ENCODE assay signal across 1 cellular context in the genomic region with DNA sequence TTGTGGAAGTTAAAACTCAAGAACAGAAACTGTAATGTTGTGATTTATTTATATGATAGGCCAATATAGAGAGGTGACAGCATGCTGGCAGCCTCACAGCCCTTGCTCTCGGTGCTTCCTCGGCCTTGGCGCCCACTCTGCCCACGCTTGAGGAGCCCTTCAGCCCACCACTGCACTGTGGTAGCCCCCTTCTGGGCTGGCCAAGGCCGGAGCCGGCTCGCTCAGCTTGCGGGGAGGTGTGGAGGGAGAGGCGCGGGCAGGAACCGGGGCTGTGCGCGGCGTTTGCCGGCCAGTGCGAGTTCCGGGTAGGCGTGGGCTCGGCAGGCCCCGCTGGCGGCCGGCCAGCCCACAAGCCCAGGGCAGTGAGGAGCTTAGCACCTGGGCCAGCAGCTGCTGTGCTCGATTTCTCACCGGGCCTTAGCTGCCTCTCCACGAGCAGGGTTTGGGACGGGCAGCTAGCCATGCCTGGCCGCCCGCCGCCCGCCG.
TF ChIP-seq lines count a peak whose summit lies in the region.

No MANE protein-coding gene starts in this region.

TF ChIP-seq in HepG2, 621 proteins besides CTCF, POLR2A, EP300 and RAD21 (continued from another document):
- 0 out of 2 replicates have a peak, but pooled peaks have one; percentile 49 for TF ChIP-seq CREB3 (CRISPR knock-in tag; IDR thresholded peaks at IDR 0.05)
- TF ChIP-seq ZXDC (CRISPR knock-in tag; IDR thresholded peaks at IDR 0.05), result no peak
- no peak for TF ChIP-seq ZNF841 (CRISPR knock-in tag; IDR thresholded peaks at IDR 0.05; ENCODE audit: borderline replicate concordance)
- peak; percentile 71 for TF ChIP-seq ZFX (CRISPR knock-in tag; IDR thresholded peaks at IDR 0.05; ENCODE audit: low read depth)
- TF ChIP-seq RNF2 (conservative IDR thresholded peaks at IDR 0.05; ENCODE audit: low read depth), result peak; percentile 65; the same call in 1 of the 2 replicates
